8 cellular contexts compared by ENCODE assay signal in genomic region chrX:102711872-102712215, GRCh38. TPM values are rescaled to one million over a fixed set of nuclear protein-coding genes. Genes with fewer than 3 reads are reported as not detected.
DNase-seq lines count a peak whose midpoint lies in the region; ATAC-seq and TF ChIP-seq lines count a peak whose summit lies in the region.

No MANE protein-coding gene starts in this region.

- WGBS in right lobe of liver (ENCODE audit: insufficient coverage, low coverage, low lambda C conversion rate, missing lambda C conversion rate), result 0% methylated on average over 1 of the region's 19 CpGs

- no peak for ATAC-seq in right lobe of liver

- H3K9me3 ChIP-seq in breast epithelium (no peaks in the 10 kb centered on the region), right lobe of liver (no peaks in the 10 kb centered on the region), stomach smooth muscle (ENCODE audit: control insufficient read depth in 2 of 2, low read length in 2 of 2) (no peaks in the 10 kb centered on the region)

- TF ChIP-seq POLR2A in breast epithelium (IDR thresholded peaks at IDR 0.05) (no peak), right lobe of liver (IDR thresholded peaks at IDR 0.05) (no peak)

- TF ChIP-seq CTCF in breast epithelium (IDR thresholded peaks at IDR 0.05), result no peak
- TF ChIP-seq CTCF in right lobe of liver (IDR thresholded peaks at IDR 0.05), result no peak

- H3K27me3 ChIP-seq in breast epithelium (peaks cover 0 to 14% of the 10 kb centered on the region in 2 donors), right lobe of liver (no peaks in the 10 kb centered on the region), stomach smooth muscle (ENCODE audit: control insufficient read depth in 1 of 2, insufficient read depth in 2 of 2, low read length in 2 of 2) (peaks cover 0 to 8% of the 10 kb centered on the region in 2 donors)

- H3K27ac ChIP-seq in breast epithelium, result peak overlapping the region; percentile 88 to 92
- no peak overlapping the region for H3K27ac ChIP-seq in right lobe of liver
- no peak overlapping the region for H3K27ac ChIP-seq in stomach smooth muscle (ENCODE audit: low read length)

- H3K4me3 ChIP-seq in breast epithelium (peak overlapping the region; percentile 61 to 82 (median 66)), right lobe of liver (peak overlapping the region; percentile 53 to 63 (median 63)), stomach smooth muscle (ENCODE audit: low read length in 2 of 2) (peak overlapping the region; percentile 68 to 79)

- H3K9ac ChIP-seq in stomach smooth muscle (ENCODE audit: low read length in 2 of 2), result peak overlapping the region in 1 of 2 donors; percentile 81

- DNase-seq in NCI-H2227 (lab: John Stamatoyannopoulos, UW; ENCODE audit: unreplicated experiment), result peak; percentile 79
- DNase-seq in NCI-H2227 treated with DMSO at 0.1 percent for 48 hours (lab: John Stamatoyannopoulos, UW), result no peak
- DNase-seq in breast epithelium (ENCODE audit: low spot score in 2 of 2), result no peak
- no peak for DNase-seq in right lobe of liver
- DNase-seq in HuH-7 (ENCODE audit: low spot score), result no peak
- DNase-seq in HT-29 (ENCODE audit: low spot score), result no peak
- DNase-seq in NCI-H2107 treated with DMSO at 0.1 percent for 48 hours (lab: John Stamatoyannopoulos, UW; ENCODE audit: unreplicated experiment), result no peak

- no peaks in the 10 kb centered on the region for H3K36me3 ChIP-seq in breast epithelium
- H3K36me3 ChIP-seq in right lobe of liver, result no peaks in the 10 kb centered on the region
- H3K36me3 ChIP-seq in stomach smooth muscle (ENCODE audit: control insufficient read depth in 2 of 2, insufficient read depth in 2 of 2, low read length in 2 of 2), result no peaks in the 10 kb centered on the region

- H3K4me1 ChIP-seq in breast epithelium (no peaks in the 10 kb centered on the region), right lobe of liver (no peaks in the 10 kb centered on the region), stomach smooth muscle (ENCODE audit: control insufficient read depth, insufficient read depth, low read length) (peaks cover 6% of the 10 kb centered on the region)

- intact Hi-C loops in breast epithelium (cut with DNase I; ENCODE audit: low total_unique reads) (no loop called here), right lobe of liver (cut with DNase I) (no loop called here)

RNA-seq across cellular contexts. Expression of gene GPRASP2, which starts 0.4 kb away (rescaled TPM):
- total RNA-seq in breast epithelium (10 to 100 TPM in 2 of 3 donors, 1 to 10 TPM in 1; 8.0 to 16.2 (median 13.1) TPM), right lobe of liver (1 to 10 TPM; 3.4 to 8.3 (median 5.8) TPM)
- total RNA-seq in HT-29 (2014; rRNA removed; shearing (Covaris generic)), result 0.31 and 0.41 TPM in 2 replicates

RNA-seq across cellular contexts. Expression of gene GPRASP3, which starts 8.7 kb away (rescaled TPM):
- total RNA-seq in breast epithelium (1 to 10 TPM; 1.8 to 4.3 (median 4.2) TPM), right lobe of liver (1 to 10 TPM; 1.7 to 3.4 (median 2.2) TPM)
- 0.03 and 1.1 TPM in 2 replicates for total RNA-seq in HT-29 (2014; rRNA removed; shearing (Covaris generic))

Comparison
In these comparisons a context has a peak if more than half of its experiments do, and no peak if none do; other contexts are left out.
1. H3K27ac ChIP-seq: peak in breast epithelium (2 of 2); none in right lobe of liver (0 of 3) and stomach smooth muscle (single experiment).
2. Peak in every context shown above with its lines, with median percentiles within 50 percentile points of each other: H3K4me3 ChIP-seq.